In genomic region chr22:46473896-46474557, GRCh38 we compare ENCODE assay signal across 1 cellular context.
TF ChIP-seq lines count a peak whose summit lies in the region.

No MANE protein-coding gene starts in this region.

TF ChIP-seq in HepG2, 621 proteins besides CTCF, POLR2A, EP300 and RAD21 (continued from another document and continues in another):
- TF ChIP-seq NPAS2 (CRISPR knock-in tag; IDR thresholded peaks at IDR 0.05; ENCODE audit: borderline replicate concordance), result no peak
- no peak for TF ChIP-seq MYNN (CRISPR knock-in tag; IDR thresholded peaks at IDR 0.05; ENCODE audit: low read depth)
- no peak for TF ChIP-seq DBP (CRISPR knock-in tag; IDR thresholded peaks at IDR 0.05; ENCODE audit: not compliant biosample characterization)
- no peak for TF ChIP-seq PTBP1 (IDR thresholded peaks at IDR 0.05; ENCODE audit: low read depth, low read length, poor library complexity, severe bottlenecking)
- no peak for TF ChIP-seq ZNF121 (CRISPR knock-in tag; IDR thresholded peaks at IDR 0.05)
- TF ChIP-seq MEIS2 (CRISPR knock-in tag; IDR thresholded peaks at IDR 0.05), result no peak
- TF ChIP-seq PRDM10 (CRISPR knock-in tag; IDR thresholded peaks at IDR 0.05; ENCODE audit: low read depth), result no peak
- peak; percentile 50; the same call in 1 of the 2 replicates for TF ChIP-seq ZNF788 (CRISPR knock-in tag; IDR thresholded peaks at IDR 0.05; ENCODE audit: borderline replicate concordance)
- no peak for TF ChIP-seq SP4 (CRISPR knock-in tag; IDR thresholded peaks at IDR 0.05)
- TF ChIP-seq, protein P1, sequence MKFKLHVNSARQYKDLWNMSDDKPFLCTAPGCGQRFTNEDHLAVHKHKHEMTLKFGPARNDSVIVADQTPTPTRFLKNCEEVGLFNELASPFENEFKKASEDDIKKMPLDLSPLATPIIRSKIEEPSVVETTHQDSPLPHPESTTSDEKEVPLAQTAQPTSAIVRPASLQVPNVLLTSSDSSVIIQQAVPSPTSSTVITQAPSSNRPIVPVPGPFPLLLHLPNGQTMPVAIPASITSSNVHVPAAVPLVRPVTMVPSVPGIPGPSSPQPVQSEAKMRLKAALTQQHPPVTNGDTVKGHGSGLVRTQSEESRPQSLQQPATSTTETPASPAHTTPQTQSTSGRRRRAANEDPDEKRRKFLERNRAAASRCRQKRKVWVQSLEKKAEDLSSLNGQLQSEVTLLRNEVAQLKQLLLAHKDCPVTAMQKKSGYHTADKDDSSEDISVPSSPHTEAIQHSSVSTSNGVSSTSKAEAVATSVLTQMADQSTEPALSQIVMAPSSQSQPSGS (CRISPR knock-in tag; IDR thresholded peaks at IDR 0.05), result no peak
- no peak for TF ChIP-seq GATA4 (IDR thresholded peaks at IDR 0.05; ENCODE audit: borderline replicate concordance, low read depth)
- TF ChIP-seq ZNF256 (CRISPR knock-in tag; conservative IDR thresholded peaks at IDR 0.05), result no peak
- no peak for TF ChIP-seq ZNF274 (CRISPR knock-in tag; IDR thresholded peaks at IDR 0.05)
- no peak for TF ChIP-seq ZNF672 (CRISPR knock-in tag; IDR thresholded peaks at IDR 0.05)
- TF ChIP-seq ZBTB33 (CRISPR knock-in tag; IDR thresholded peaks at IDR 0.05), result no peak
- TF ChIP-seq ZFP37 (CRISPR knock-in tag; IDR thresholded peaks at IDR 0.05; ENCODE audit: borderline replicate concordance), result peak; percentile 96
- TF ChIP-seq CHD2 (IDR thresholded peaks at IDR 0.05; ENCODE audit: low read depth, low read length), result no peak
- TF ChIP-seq TAF1 (CRISPR knock-in tag; IDR thresholded peaks at IDR 0.05), result no peak
- TF ChIP-seq MAF1 (CRISPR knock-in tag; IDR thresholded peaks at IDR 0.05; ENCODE audit: borderline replicate concordance), result no peak
- TF ChIP-seq NCOA2 (CRISPR knock-in tag; IDR thresholded peaks at IDR 0.05), result peak; percentile 37; the same call in 1 of the 2 replicates
- no peak for TF ChIP-seq MED8 (CRISPR knock-in tag; IDR thresholded peaks at IDR 0.05; ENCODE audit: insufficient replicate concordance)
- TF ChIP-seq ZNF746 (CRISPR knock-in tag; IDR thresholded peaks at IDR 0.05), result peak; percentile 86; the same call in 1 of the 2 replicates
- TF ChIP-seq, protein P2, sequence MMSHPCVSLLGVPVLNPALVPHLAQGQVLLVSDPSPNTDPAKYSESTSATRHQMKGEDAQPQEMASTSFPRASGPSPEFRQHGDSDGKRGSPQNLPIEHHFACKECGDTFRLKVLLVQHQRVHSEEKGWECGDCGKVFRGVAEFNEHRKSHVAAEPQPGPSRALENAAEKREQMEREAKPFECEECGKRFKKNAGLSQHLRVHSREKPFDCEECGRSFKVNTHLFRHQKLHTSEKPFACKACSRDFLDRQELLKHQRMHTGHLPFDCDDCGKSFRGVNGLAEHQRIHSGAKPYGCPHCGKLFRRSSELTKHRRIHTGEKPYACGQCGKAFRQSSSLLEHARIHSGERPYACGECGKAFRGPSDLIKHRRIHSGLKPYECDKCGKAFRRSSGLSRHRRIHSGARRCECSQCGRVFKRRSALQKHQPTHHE (CRISPR knock-in tag; IDR thresholded peaks at IDR 0.05; ENCODE audit: borderline replicate concordance), result no peak
- TF ChIP-seq ZNF263 (CRISPR knock-in tag; IDR thresholded peaks at IDR 0.05), result peak; percentile 52; the same call in 1 of the 2 replicates
- TF ChIP-seq JUND (CRISPR knock-in tag; IDR thresholded peaks at IDR 0.05), result 0 out of 2 replicates have a peak, but pooled peaks have one; percentile 32
- no peak for TF ChIP-seq ZNF326 (CRISPR knock-in tag; IDR thresholded peaks at IDR 0.05; ENCODE audit: borderline replicate concordance)
- peak; percentile 78 for TF ChIP-seq ZBTB26 (CRISPR knock-in tag; IDR thresholded peaks at IDR 0.05; ENCODE audit: borderline replicate concordance)
- no peak for TF ChIP-seq ISL2 (CRISPR knock-in tag; IDR thresholded peaks at IDR 0.05)
- TF ChIP-seq MTA1 (CRISPR knock-in tag; IDR thresholded peaks at IDR 0.05; ENCODE audit: borderline replicate concordance), result peak; percentile 84; the same call in 1 of the 2 replicates
- TF ChIP-seq, protein P3, sequence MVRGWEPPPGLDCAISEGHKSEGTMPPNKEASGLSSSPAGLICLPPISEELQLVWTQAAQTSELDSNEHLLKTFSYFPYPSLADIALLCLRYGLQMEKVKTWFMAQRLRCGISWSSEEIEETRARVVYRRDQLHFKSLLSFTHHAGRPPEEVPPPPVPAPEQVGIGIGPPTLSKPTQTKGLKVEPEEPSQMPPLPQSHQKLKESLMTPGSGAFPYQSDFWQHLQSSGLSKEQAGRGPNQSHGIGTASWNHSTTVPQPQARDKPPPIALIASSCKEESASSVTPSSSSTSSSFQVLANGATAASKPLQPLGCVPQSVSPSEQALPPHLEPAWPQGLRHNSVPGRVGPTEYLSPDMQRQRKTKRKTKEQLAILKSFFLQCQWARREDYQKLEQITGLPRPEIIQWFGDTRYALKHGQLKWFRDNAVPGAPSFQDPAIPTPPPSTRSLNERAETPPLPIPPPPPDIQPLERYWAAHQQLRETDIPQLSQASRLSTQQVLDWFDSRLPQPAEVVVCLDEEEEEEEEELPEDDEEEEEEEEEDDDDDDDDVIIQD (CRISPR knock-in tag; IDR thresholded peaks at IDR 0.05; ENCODE audit: low read depth), result no peak
- TF ChIP-seq RBAK (CRISPR knock-in tag; IDR thresholded peaks at IDR 0.05), result no peak
- TF ChIP-seq SNAI1 (CRISPR knock-in tag; IDR thresholded peaks at IDR 0.05; ENCODE audit: borderline replicate concordance), result no peak
- no peak for TF ChIP-seq ZSCAN31 (CRISPR knock-in tag; IDR thresholded peaks at IDR 0.05; ENCODE audit: low read depth)
- TF ChIP-seq CBFB (CRISPR knock-in tag; IDR thresholded peaks at IDR 0.05), result no peak
- TF ChIP-seq KAT7 (CRISPR knock-in tag; IDR thresholded peaks at IDR 0.05; ENCODE audit: borderline replicate concordance), result no peak
- no peak for TF ChIP-seq FOSL1 (CRISPR knock-in tag; IDR thresholded peaks at IDR 0.05; ENCODE audit: borderline replicate concordance)
- no peak for TF ChIP-seq ZNF251 (CRISPR knock-in tag; IDR thresholded peaks at IDR 0.05)
- no peak for TF ChIP-seq ZNF556 (CRISPR knock-in tag; IDR thresholded peaks at IDR 0.05; ENCODE audit: borderline replicate concordance)
- no peak for TF ChIP-seq HMG20B (CRISPR knock-in tag; conservative IDR thresholded peaks at IDR 0.05)
- no peak for TF ChIP-seq ZNF572 (CRISPR knock-in tag; IDR thresholded peaks at IDR 0.05)
- no peak for TF ChIP-seq SNAPC5 (CRISPR knock-in tag; IDR thresholded peaks at IDR 0.05; ENCODE audit: borderline replicate concordance)
- no peak for TF ChIP-seq BCLAF1 (IDR thresholded peaks at IDR 0.05)
- TF ChIP-seq, protein P4, sequence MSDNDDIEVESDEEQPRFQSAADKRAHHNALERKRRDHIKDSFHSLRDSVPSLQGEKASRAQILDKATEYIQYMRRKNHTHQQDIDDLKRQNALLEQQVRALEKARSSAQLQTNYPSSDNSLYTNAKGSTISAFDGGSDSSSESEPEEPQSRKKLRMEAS (IDR thresholded peaks at IDR 0.05), result peak; percentile 97
- TF ChIP-seq SOX6 (IDR thresholded peaks at IDR 0.05), result no peak
- peak; percentile 63 for TF ChIP-seq SOX6 (CRISPR knock-in tag; IDR thresholded peaks at IDR 0.05)
- no peak for TF ChIP-seq ZNF136 (CRISPR knock-in tag; IDR thresholded peaks at IDR 0.05; ENCODE audit: low read depth)
- TF ChIP-seq SRSF4 (IDR thresholded peaks at IDR 0.05; ENCODE audit: low read depth, low read length, poor library complexity, severe bottlenecking), result no peak
- TF ChIP-seq ZNF792 (CRISPR knock-in tag; IDR thresholded peaks at IDR 0.05), result no peak; the same call in 1 of the 2 replicates
- no peak for TF ChIP-seq ZFAT (CRISPR knock-in tag; conservative IDR thresholded peaks at IDR 0.05)
- no peak for TF ChIP-seq ZNF382 (CRISPR knock-in tag; IDR thresholded peaks at IDR 0.05; ENCODE audit: borderline replicate concordance)
- TF ChIP-seq, protein P5, sequence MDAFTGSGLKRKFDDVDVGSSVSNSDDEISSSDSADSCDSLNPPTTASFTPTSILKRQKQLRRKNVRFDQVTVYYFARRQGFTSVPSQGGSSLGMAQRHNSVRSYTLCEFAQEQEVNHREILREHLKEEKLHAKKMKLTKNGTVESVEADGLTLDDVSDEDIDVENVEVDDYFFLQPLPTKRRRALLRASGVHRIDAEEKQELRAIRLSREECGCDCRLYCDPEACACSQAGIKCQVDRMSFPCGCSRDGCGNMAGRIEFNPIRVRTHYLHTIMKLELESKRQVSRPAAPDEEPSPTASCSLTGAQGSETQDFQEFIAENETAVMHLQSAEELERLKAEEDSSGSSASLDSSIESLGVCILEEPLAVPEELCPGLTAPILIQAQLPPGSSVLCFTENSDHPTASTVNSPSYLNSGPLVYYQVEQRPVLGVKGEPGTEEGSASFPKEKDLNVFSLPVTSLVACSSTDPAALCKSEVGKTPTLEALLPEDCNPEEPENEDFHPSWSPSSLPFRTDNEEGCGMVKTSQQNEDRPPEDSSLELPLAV (CRISPR knock-in tag; conservative IDR thresholded peaks at IDR 0.05; ENCODE audit: low read depth), result no peak
- TF ChIP-seq TCF7 (IDR thresholded peaks at IDR 0.05; ENCODE audit: low read depth), result no peak
- no peak for TF ChIP-seq ZSCAN20 (CRISPR knock-in tag; IDR thresholded peaks at IDR 0.05; ENCODE audit: borderline replicate concordance)
- TF ChIP-seq RBM39 (IDR thresholded peaks at IDR 0.05; ENCODE audit: low read depth, low read length, poor library complexity, severe bottlenecking), result no peak
